ENCODE assay signal across 7 cellular contexts in genomic region chr22:50563410-50564160, GRCh38. TPM values are rescaled to one million over a fixed set of nuclear protein-coding genes. Genes with fewer than 3 reads are reported as not detected.
DNase-seq lines count a peak whose midpoint lies in the region; ATAC-seq, FAIRE-seq and TF ChIP-seq lines count a peak whose summit lies in the region.

No MANE protein-coding gene starts in this region.

- 9 to 24% (median 20%) methylated on average over 17 of the region's 17 CpGs for WGBS in stomach, 5 donors

- peak overlapping the region; percentile 85 for H3K4me3 Mint-ChIP-seq in activated naive CD8-positive, alpha-beta T cell treated with anti-CD3 and anti-CD28 coated beads, Interleukin-2, amount 50 U/mL, for 24 hours

- peak overlapping the region; percentile 52 to 69 (median 62) for H3K4me3 ChIP-seq in stomach

- no peak overlapping the region for H3K27ac Mint-ChIP-seq in activated naive CD8-positive, alpha-beta T cell treated with anti-CD3 and anti-CD28 coated beads, Interleukin-2, amount 50 U/mL, for 24 hours

- H3K4me1 Mint-ChIP-seq in activated naive CD8-positive, alpha-beta T cell treated with anti-CD3 and anti-CD28 coated beads, Interleukin-2, amount 50 U/mL, for 24 hours, result peaks cover 17% of the 10 kb centered on the region

- no peak for TF ChIP-seq EP300 in stomach (IDR thresholded peaks at IDR 0.05)

- intact Hi-C loops in stomach (cut with DNase I; ENCODE audit: low total_unique reads) (no loop called here), posterior vena cava (cut with DNase I) (no loop called here)

- peaks cover 8 to 24% (median 16%) of the 10 kb centered on the region in 4 donors for H3K4me1 ChIP-seq in stomach

- ATAC-seq in HG03342 (IDR thresholded peaks at IDR 0.05; ENCODE audit: unreplicated experiment) (peak; percentile 17), GM19397 (IDR thresholded peaks at IDR 0.05; ENCODE audit: unreplicated experiment) (no peak)
- no peak for ATAC-seq in activated naive CD8-positive, alpha-beta T cell treated with anti-CD3 and anti-CD28 coated beads, Interleukin-2, amount 50 U/mL, for 24 hours

- H3K36me3 ChIP-seq in stomach, result no peaks in the 10 kb centered on the region

- H3K27ac ChIP-seq in stomach, result peak overlapping the region; percentile 78 to 94 (median 86)

- peaks cover 2% of the 10 kb centered on the region for H3K27me3 Mint-ChIP-seq in activated naive CD8-positive, alpha-beta T cell treated with anti-CD3 and anti-CD28 coated beads, Interleukin-2, amount 50 U/mL, for 24 hours

- no peaks in the 10 kb centered on the region for H3K27me3 ChIP-seq in stomach

- no peak for TF ChIP-seq POLR2A in stomach (IDR thresholded peaks at IDR 0.05)

- no peaks in the 10 kb centered on the region for H3K9me3 ChIP-seq in stomach

- H3K36me3 Mint-ChIP-seq in activated naive CD8-positive, alpha-beta T cell treated with anti-CD3 and anti-CD28 coated beads, Interleukin-2, amount 50 U/mL, for 24 hours (ENCODE audit: low read depth), result peaks cover 5% of the 10 kb centered on the region

- H3K9me3 Mint-ChIP-seq in activated naive CD8-positive, alpha-beta T cell treated with anti-CD3 and anti-CD28 coated beads, Interleukin-2, amount 50 U/mL, for 24 hours, result no peaks in the 10 kb centered on the region

- FAIRE-seq in HTR-8/SVneo (lab: Jason Lieb, UNC), result no peak

- TF ChIP-seq CTCF in stomach (IDR thresholded peaks at IDR 0.05), result no peak

- DNase-seq in activated naive CD8-positive, alpha-beta T cell treated with anti-CD3 and anti-CD28 coated beads, Interleukin-2, amount 50 U/mL, for 24 hours, result no peak
- DNase-seq in iPS-NIHi11 (ENCODE audit: low spot score) (peak; percentile 31), stomach (peak; percentile 51), HTR-8/SVneo (ENCODE audit: insufficient read length, low spot score) (no peak), posterior vena cava (ENCODE audit: low spot score) (no peak)

RNA-seq across cellular contexts. Expression of gene SYCE3, which starts 0.9 kb away (rescaled TPM):
- total RNA-seq in stomach (not detected), posterior vena cava (not detected)
- 1 to 10 TPM in 1 of 3 donors, under 1 TPM in 1, not detected in 1; 0.80 to 1.9 TPM for polyA plus RNA-seq in stomach

RNA-seq across cellular contexts. Expression of gene CPT1B, which starts 14.6 kb away (rescaled TPM):
- total RNA-seq in stomach (100 to 1,000 TPM in 2 of 5 donors, 10 to 100 TPM in 1, 1 to 10 TPM in 2; 6.6 to 164 (median 54.5) TPM), posterior vena cava (1 to 10 TPM; 6.0 to 8.1 TPM)
- 10 to 100 TPM in 2 of 3 donors, 1 to 10 TPM in 1; 9.8 to 31.8 (median 10.1) TPM for polyA plus RNA-seq in stomach

RNA-seq across cellular contexts. Expression of gene KLHDC7B, which starts 17.9 kb away (rescaled TPM):
- not detected for total RNA-seq in stomach
- polyA plus RNA-seq in stomach, result under 1 TPM in 2 of 3 donors, not detected in 1; 0.25 to 0.46 TPM
- under 1 TPM; 0.14 to 0.28 TPM for total RNA-seq in posterior vena cava

RNA-seq across cellular contexts. Expression of gene CHKB, which starts 19.1 kb away (rescaled TPM):
- total RNA-seq in stomach (100 to 1,000 TPM in 2 of 5 donors, 10 to 100 TPM in 3; 31.9 to 283 (median 81.2) TPM), posterior vena cava (10 to 100 TPM; 30.1 to 31.6 TPM)
- polyA plus RNA-seq in stomach, result 100 to 1,000 TPM; 107 to 152 (median 129) TPM

RNA-seq across cellular contexts. Expression of gene TYMP, which starts 33.8 kb away (rescaled TPM):
- total RNA-seq in stomach, result 100 to 1,000 TPM in 2 of 5 donors, 10 to 100 TPM in 3; 14.3 to 146 (median 78.8) TPM
- 100 to 1,000 TPM in 1 of 3 donors, 10 to 100 TPM in 2; 46.3 to 162 (median 61.6) TPM for polyA plus RNA-seq in stomach
- total RNA-seq in posterior vena cava, result 10 to 100 TPM; 52.8 to 63.8 TPM

Comparison
In these comparisons a context has a peak if more than half of its experiments do, and no peak if none do; other contexts are left out.
1. DNase-seq: peak in iPS-NIHi11 (single experiment) and stomach (single experiment); none in activated naive CD8-positive, alpha-beta T cell treated with anti-CD3 and anti-CD28 coated beads, Interleukin-2, amount 50 U/mL, for 24 hours (single experiment), HTR-8/SVneo (single experiment) and posterior vena cava (single experiment).